In the genomic region with DNA sequence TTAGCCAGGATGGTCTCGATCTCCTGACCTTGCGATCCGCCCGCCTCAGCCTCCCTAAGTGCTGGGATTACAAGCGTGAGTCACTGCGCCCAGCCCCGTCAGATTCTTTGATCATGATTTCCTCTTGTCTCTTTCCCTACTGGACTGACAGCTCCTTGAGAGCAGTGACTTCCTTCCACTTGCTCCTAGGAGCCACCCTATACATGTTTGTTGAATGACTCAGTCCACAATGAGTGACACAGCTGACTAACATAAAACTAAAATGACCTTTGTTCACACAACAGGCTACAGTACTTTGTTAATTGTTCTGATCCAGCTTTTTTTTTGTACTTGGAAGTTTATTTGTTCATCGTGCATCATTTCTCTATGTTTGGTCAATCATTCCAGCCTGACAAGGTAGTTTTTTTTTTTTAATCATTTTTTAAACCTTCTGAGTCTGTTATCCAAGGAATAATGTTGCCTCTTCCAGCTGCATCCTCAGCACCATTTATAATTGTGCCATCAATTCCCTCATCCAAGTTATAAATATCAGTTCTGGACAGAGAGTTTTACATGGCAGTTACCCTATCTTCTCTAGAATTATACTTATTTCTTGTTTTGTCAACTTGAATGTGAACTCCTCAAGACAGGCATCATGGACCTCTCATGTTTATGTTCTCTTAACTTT, we compare ENCODE assay signal across 13 cellular contexts. TPM values are rescaled to one million over a fixed set of nuclear protein-coding genes. Genes with fewer than 3 reads are reported as not detected.
DNase-seq lines count a peak whose midpoint lies in the region; ATAC-seq, FAIRE-seq and TF ChIP-seq lines count a peak whose summit lies in the region.
"Had no signal": no experiment of that assay in that cellular context is flagged by ENCODE, and none has a peak within 500 bp of the region (broad histone marks: within the 10 kb centered on the region; RNA-seq: fewer than 3 reads in every experiment).

No MANE protein-coding gene starts in this region.

- no peak overlapping the region for H3K4me2 ChIP-seq in fibroblast of lung (ENCODE audit: extremely low read depth, insufficient read depth, low read length)

- H3K27ac ChIP-seq in fibroblast of lung (ENCODE audit: insufficient read depth, low read length) (no peak overlapping the region), small intestine (ENCODE audit: low read depth in 1 of 2, low read length in 1 of 2) (no peak overlapping the region)
- H3K27ac ChIP-seq: body of pancreas, tibial nerve had no signal

- ATAC-seq in GM19035 (IDR thresholded peaks at IDR 0.05; ENCODE audit: unreplicated experiment) = no peak
- ATAC-seq: body of pancreas, left ventricle myocardium superior had no signal

- no peaks in the 10 kb centered on the region for H4K20me1 ChIP-seq in fibroblast of lung (ENCODE audit: control insufficient read depth, extremely low read depth, insufficient read depth, low read length)

- H3K9ac ChIP-seq in fibroblast of lung (ENCODE audit: insufficient read depth, low read length) = no peak overlapping the region

- WGBS in small intestine, 3 donors = 30 to 64% (median 42%) methylated on average over 8 of the region's 8 CpGs

- no peaks in the 10 kb centered on the region for H3K79me2 ChIP-seq in fibroblast of lung (ENCODE audit: control insufficient read depth, insufficient read depth, low read length)

- H3K36me3 ChIP-seq in fibroblast of lung (ENCODE audit: control insufficient read depth, insufficient read depth, low read length) (no peaks in the 10 kb centered on the region), small intestine (ENCODE audit: control insufficient read depth in 2 of 2, insufficient read depth in 2 of 2, low read length in 2 of 2) (no peaks in the 10 kb centered on the region)
- H3K36me3 ChIP-seq: tibial nerve had no signal

- H2AFZ ChIP-seq in fibroblast of lung (ENCODE audit: low read length) = no peak overlapping the region

- H3K4me3 ChIP-seq in fibroblast of lung (replicated peaks in 1 of 4; ENCODE audit: control extremely low read depth in 1 of 4, insufficient read depth in 1 of 4, low read depth in 3 of 4, low read length in 4 of 4) (no peak overlapping the region), small intestine (ENCODE audit: low read depth in 1 of 2, low read length in 2 of 2) (no peak overlapping the region)
- H3K4me3 ChIP-seq: body of pancreas, tibial nerve had no signal

- DNase-seq in HCEC 1CT = peak; percentile 72
- peak; percentile 85 for DNase-seq in RPMI7951 (ENCODE audit: low read depth)
- DNase-seq in fibroblast of lung (ENCODE audit: low read depth in 2 of 2) = peak; percentile 11 to 53
- DNase-seq in small intestine = peak; percentile 90
- no peak for DNase-seq in mesenteric fat pad (ENCODE audit: low spot score)
- DNase-seq in retina = no peak
- DNase-seq: body of pancreas, left ventricle myocardium superior, NCI-H2029 treated with DMSO at 0.1 percent for 48 hours had no signal

- FAIRE-seq in small intestine (lab: Jason Lieb, UNC) = peak; percentile 75
- FAIRE-seq: GM18507 had no signal

- no peaks in the 10 kb centered on the region for H3K4me1 ChIP-seq in fibroblast of lung (ENCODE audit: control insufficient read depth, extremely low read depth, insufficient read depth, low read length)
- no peaks in the 10 kb centered on the region for H3K4me1 ChIP-seq in small intestine (ENCODE audit: control insufficient read depth in 2 of 2, insufficient read depth in 1 of 2, low read depth in 1 of 2, low read length in 1 of 2)
- H3K4me1 ChIP-seq: body of pancreas, tibial nerve had no signal

- TF ChIP-seq CTCF in fibroblast of lung (conservative IDR thresholded peaks at IDR 0.05 in 1 of 2, IDR thresholded peaks at IDR 0.05 in 1 of 2; ENCODE audit: low read depth in 1 of 2, low read length in 2 of 2) = no peak

- H3K27me3 ChIP-seq in fibroblast of lung (ENCODE audit: control insufficient read depth, insufficient read depth, low read length) (no peaks in the 10 kb centered on the region), small intestine (ENCODE audit: control insufficient read depth in 2 of 2, insufficient read depth in 2 of 2, low read length in 2 of 2) (peaks cover 0 to 2% of the 10 kb centered on the region in 2 donors)
- H3K27me3 ChIP-seq: body of pancreas, tibial nerve had no signal

- no peaks in the 10 kb centered on the region for H3K9me3 ChIP-seq in fibroblast of lung (ENCODE audit: control insufficient read depth, insufficient read depth, low read depth, low read length)
- H3K9me3 ChIP-seq in small intestine (ENCODE audit: control insufficient read depth, low read depth) = no peaks in the 10 kb centered on the region
- H3K9me3 ChIP-seq: tibial nerve had no signal

RNA-seq across cellular contexts. Expression of gene TUBA3E, which starts 42.9 kb away (rescaled TPM):
- total RNA-seq in RPMI7951 (2014; rRNA removed; shearing (Covaris generic)) = not detected in 2 replicates
- total RNA-seq in fibroblast of lung = not detected in 2 replicates
- not detected in 2 replicates for polyA plus RNA-seq in fibroblast of lung
- not detected in 2 replicates for polyA plus RNA-seq in fibroblast of lung (2012)
- polyA minus RNA-seq in fibroblast of lung (ENCODE audit: low replicate concordance) = not detected in 2 replicates
- 1 to 10 TPM in 1 of 3 donors, not detected in 2; 2.4 TPM for polyA plus RNA-seq in small intestine
- total RNA-seq in mesenteric fat pad = not detected
- total RNA-seq: body of pancreas, progenitor cell of endocrine pancreas, tibial nerve had no signal

RNA-seq across cellular contexts. Expression of gene MZT2B, which starts 59.1 kb away (rescaled TPM):
- 192 and 258 TPM in 2 replicates for total RNA-seq in RPMI7951 (2014; rRNA removed; shearing (Covaris generic))
- total RNA-seq in fibroblast of lung (134 and 254 TPM in 2 replicates), mesenteric fat pad (132 TPM)
- polyA plus RNA-seq in fibroblast of lung (47.7 and 54.0 TPM in 2 replicates), small intestine (100 to 1,000 TPM; 211 to 317 (median 280) TPM)
- polyA plus RNA-seq in fibroblast of lung (2012) = 229 and 313 TPM in 2 replicates
- 5.1 and 11.6 TPM in 2 replicates for polyA minus RNA-seq in fibroblast of lung (ENCODE audit: low replicate concordance)

RNA-seq across cellular contexts. Expression of gene SMPD4, which starts 59.8 kb away (rescaled TPM):
- 31.4 and 35.2 TPM in 2 replicates for total RNA-seq in RPMI7951 (2014; rRNA removed; shearing (Covaris generic))
- total RNA-seq in fibroblast of lung = 7.7 and 11.2 TPM in 2 replicates
- polyA plus RNA-seq in fibroblast of lung = 22.3 and 41.3 TPM in 2 replicates
- 30.3 and 45.8 TPM in 2 replicates for polyA plus RNA-seq in fibroblast of lung (2012)
- polyA minus RNA-seq in fibroblast of lung (ENCODE audit: low replicate concordance) = 56.4 and 96.8 TPM in 2 replicates
- polyA plus RNA-seq in small intestine = 10 to 100 TPM; 23.8 to 37.5 (median 27.7) TPM
- 32.7 TPM for total RNA-seq in mesenteric fat pad

Comparison
In these comparisons a context has a peak if more than half of its experiments do, and no peak if none do; other contexts are left out.
1. DNase-seq: peak in HCEC 1CT (single experiment), RPMI7951 (single experiment), fibroblast of lung (2 of 2) and small intestine (single experiment); none in mesenteric fat pad (single experiment) and retina (single experiment).